In the genomic region with DNA sequence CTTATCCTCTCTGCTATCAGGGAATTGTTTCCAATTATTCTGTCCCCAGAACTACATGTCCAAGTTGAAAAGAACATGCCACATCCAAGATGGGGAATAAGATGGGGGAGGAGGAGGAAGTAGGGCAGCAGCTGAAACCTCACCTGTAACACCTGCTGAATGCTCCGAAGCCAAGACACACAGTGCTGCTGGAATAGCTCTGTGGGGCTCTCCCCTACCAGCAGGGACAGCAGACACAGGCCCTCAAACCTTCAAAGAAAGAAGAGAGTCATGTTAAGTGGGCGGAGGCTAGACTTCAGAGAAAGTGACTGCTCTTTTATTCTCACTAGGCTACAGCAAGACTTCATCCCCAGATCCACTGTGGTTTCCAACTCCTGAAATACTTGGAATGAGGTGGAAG, we compare ENCODE assay signal across 25 cellular contexts. TPM values are rescaled to one million over a fixed set of nuclear protein-coding genes. Genes with fewer than 3 reads are reported as not detected.
A peak's percentile ranks its signal among the peaks of the same experiment; 100 is the strongest.
DNase-seq lines count a peak whose midpoint lies in the region; ATAC-seq lines count a peak whose summit lies in the region.
"Had no signal": no experiment of that assay in that cellular context is flagged by ENCODE, and none has a peak within 500 bp of the region (broad histone marks: within the 10 kb centered on the region; RNA-seq: fewer than 3 reads in every experiment).

No MANE protein-coding gene starts in this region.

- no peaks in the 10 kb centered on the region for H3K27me3 Mint-ChIP-seq in activated CD4-positive, alpha-beta T cell treated with anti-CD3 and anti-CD28 coated beads for 36 hours
- no peaks in the 10 kb centered on the region for H3K27me3 Mint-ChIP-seq in T-helper 17 cell
- H3K27me3 Mint-ChIP-seq: CD8-positive, alpha-beta memory T cell had no signal

- peaks cover 33% of the 10 kb centered on the region for H3K4me1 Mint-ChIP-seq in activated CD4-positive, alpha-beta T cell treated with anti-CD3 and anti-CD28 coated beads for 36 hours
- peaks cover 42% of the 10 kb centered on the region for H3K4me1 Mint-ChIP-seq in T-helper 17 cell
- peaks cover 55% of the 10 kb centered on the region for H3K4me1 Mint-ChIP-seq in stimulated activated effector memory CD8-positive, alpha-beta T cell treated with anti-CD3 and anti-CD28 coated beads, Interleukin-12 subunit alpha, Interleukin-12 subunit beta, amount 100 ng/mL, for 72 hours

- peak; percentile 47 for ATAC-seq in activated CD4-positive, alpha-beta T cell treated with anti-CD3 and anti-CD28 coated beads for 36 hours
- ATAC-seq in T-helper 17 cell (no peak), left colon (peak; percentile 62), GM18861 (IDR thresholded peaks at IDR 0.05; ENCODE audit: unreplicated experiment) (no peak)
- ATAC-seq in stimulated activated effector memory CD8-positive, alpha-beta T cell treated with anti-CD3 and anti-CD28 coated beads, Interleukin-12 subunit alpha, Interleukin-12 subunit beta, amount 100 ng/mL, for 72 hours = no peak
- ATAC-seq: HCT116 had no signal

- no peak for DNase-seq in activated CD4-positive, alpha-beta T cell treated with anti-CD3 and anti-CD28 coated beads for 36 hours
- DNase-seq in activated CD4-positive, alpha-beta T cell treated with anti-CD3 and anti-CD28 coated beads, Interleukin-2, amount 50 U/mL, for 4 hours = no peak
- no peak for DNase-seq in T-helper 17 cell
- DNase-seq in left colon = no peak
- no peak for DNase-seq in stimulated activated effector memory CD8-positive, alpha-beta T cell treated with anti-CD3 and anti-CD28 coated beads, Interleukin-12 subunit alpha, Interleukin-12 subunit beta, amount 100 ng/mL, for 72 hours (ENCODE audit: low spot score in 2 of 2)
- no peak for DNase-seq in stimulated activated CD4-positive, alpha-beta T cell treated with anti-CD3 and anti-CD28 coated beads, Interleukin-4, amount 100 ng/mL, for 24 hours
- DNase-seq in MG63 = no peak
- DNase-seq: 8988T; AML-193; C1 segment of cervical spinal cord; Calu3; CD8-positive, alpha-beta memory T cell; DMS53; GDM1; KG1; NCI-H1105 treated with DMSO at 0.1 percent for 48 hours; NCI-H1694; NCI-H2081; NCI-H2171; NCI-H446; NCI-H526; OCI-M1; SJCRH30 had no signal

- peaks cover 19% of the 10 kb centered on the region for H3K36me3 ChIP-seq in MG63

- intact Hi-C loops in activated CD4-positive, alpha-beta T cell treated with anti-CD3 and anti-CD28 coated beads for 36 hours (cut with DNase I, micrococcal nuclease) = no loop called here
- intact Hi-C loops in left colon (cut with DNase I, micrococcal nuclease) = no loop called here

- no peaks in the 10 kb centered on the region for H3K9me3 Mint-ChIP-seq in activated CD4-positive, alpha-beta T cell treated with anti-CD3 and anti-CD28 coated beads for 36 hours (ENCODE audit: low read depth)
- no peaks in the 10 kb centered on the region for H3K9me3 Mint-ChIP-seq in stimulated activated effector memory CD8-positive, alpha-beta T cell treated with anti-CD3 and anti-CD28 coated beads, Interleukin-12 subunit alpha, Interleukin-12 subunit beta, amount 100 ng/mL, for 72 hours
- H3K9me3 Mint-ChIP-seq: CD8-positive, alpha-beta memory T cell had no signal

- H3K4me3 ChIP-seq in MG63 = no peak overlapping the region
- H3K4me3 ChIP-seq: SJCRH30 had no signal

- H3K36me3 Mint-ChIP-seq in activated CD4-positive, alpha-beta T cell treated with anti-CD3 and anti-CD28 coated beads for 36 hours (ENCODE audit: low read depth) = peaks cover 60% of the 10 kb centered on the region
- peaks cover 10% of the 10 kb centered on the region for H3K36me3 Mint-ChIP-seq in T-helper 17 cell (ENCODE audit: low read depth)
- peaks cover 94% of the 10 kb centered on the region for H3K36me3 Mint-ChIP-seq in stimulated activated effector memory CD8-positive, alpha-beta T cell treated with anti-CD3 and anti-CD28 coated beads, Interleukin-12 subunit alpha, Interleukin-12 subunit beta, amount 100 ng/mL, for 72 hours

- peak overlapping the region; percentile 20 for H3K27ac Mint-ChIP-seq in activated CD4-positive, alpha-beta T cell treated with anti-CD3 and anti-CD28 coated beads for 36 hours
- peak overlapping the region; percentile 6 for H3K27ac Mint-ChIP-seq in T-helper 17 cell
- peak overlapping the region; percentile 7 for H3K27ac Mint-ChIP-seq in stimulated activated effector memory CD8-positive, alpha-beta T cell treated with anti-CD3 and anti-CD28 coated beads, Interleukin-12 subunit alpha, Interleukin-12 subunit beta, amount 100 ng/mL, for 72 hours

- POLR2A ChIA-PET in activated CD4-positive, alpha-beta T cell treated with anti-CD3 and anti-CD28 coated beads for 36 hours (lab: Charles Lee) = no interaction called here

- no peaks in the 10 kb centered on the region for H3K27me3 ChIP-seq in MG63
- H3K27me3 ChIP-seq: SJCRH30 had no signal

- CTCF ChIA-PET in activated CD4-positive, alpha-beta T cell treated with anti-CD3 and anti-CD28 coated beads for 36 hours (lab: Charles Lee) = interaction anchor here (1.6 kb wide), 1 partner anchor 11 kb away, joined by 10 read pairs; no protein-coding TSS in a partner anchor

- H3K4me3 Mint-ChIP-seq in activated CD4-positive, alpha-beta T cell treated with anti-CD3 and anti-CD28 coated beads for 36 hours = no peak overlapping the region
- H3K4me3 Mint-ChIP-seq in T-helper 17 cell = no peak overlapping the region
- H3K4me3 Mint-ChIP-seq in stimulated activated effector memory CD8-positive, alpha-beta T cell treated with anti-CD3 and anti-CD28 coated beads, Interleukin-12 subunit alpha, Interleukin-12 subunit beta, amount 100 ng/mL, for 72 hours = no peak overlapping the region
- H3K4me3 Mint-ChIP-seq: CD8-positive, alpha-beta memory T cell had no signal

- H3K9me3 ChIP-seq in T-helper 17 cell (ENCODE audit: control insufficient read depth, low read length, poor library complexity, severe bottlenecking) = no peaks in the 10 kb centered on the region
- H3K9me3 ChIP-seq in MG63 = no peaks in the 10 kb centered on the region
- H3K9me3 ChIP-seq: SJCRH30 had no signal

RNA-seq across cellular contexts. Expression of a gene that starts 13.2 kb away (rescaled TPM):
- total RNA-seq in activated CD4-positive, alpha-beta T cell treated with anti-CD3 and anti-CD28 coated beads for 36 hours = 100 to 1,000 TPM in 1 of 2 experiments, 10 to 100 TPM in 1; 94.1 to 102 TPM
- total RNA-seq in T-helper 17 cell (10 to 100 TPM; 38.0 to 44.9 TPM), left colon (10 to 100 TPM; 25.8 to 35.5 TPM)
- total RNA-seq in MG63 (2014; rRNA removed; shearing (Covaris generic); ENCODE audit: low replicate concordance) = 13.6 and 15.7 TPM in 2 replicates

RNA-seq across cellular contexts. Expression of a gene that starts 19.7 kb away (rescaled TPM):
- total RNA-seq in activated CD4-positive, alpha-beta T cell treated with anti-CD3 and anti-CD28 coated beads for 36 hours = 100 to 1,000 TPM; 168 to 175 TPM
- total RNA-seq in T-helper 17 cell (100 to 1,000 TPM; 220 to 255 TPM), left colon (10 to 100 TPM; 27.2 to 45.1 TPM)
- 5.7 and 10.5 TPM in 2 replicates for total RNA-seq in MG63 (2014; rRNA removed; shearing (Covaris generic); ENCODE audit: low replicate concordance)

RNA-seq across cellular contexts. Expression of a gene that starts 40.5 kb away (rescaled TPM):
- 10 to 100 TPM; 16.7 to 22.9 TPM for total RNA-seq in activated CD4-positive, alpha-beta T cell treated with anti-CD3 and anti-CD28 coated beads for 36 hours
- total RNA-seq in T-helper 17 cell = 1 to 10 TPM; 5.9 to 9.3 TPM
- 10 to 100 TPM; 21.8 to 26.7 TPM for total RNA-seq in left colon
- total RNA-seq in MG63 (2014; rRNA removed; shearing (Covaris generic); ENCODE audit: low replicate concordance) = 13.2 and 19.4 TPM in 2 replicates

RNA-seq across cellular contexts. Expression of a gene that starts 48.9 kb away (rescaled TPM):
- total RNA-seq in activated CD4-positive, alpha-beta T cell treated with anti-CD3 and anti-CD28 coated beads for 36 hours = under 1 TPM; 0.09 to 0.11 TPM
- total RNA-seq in T-helper 17 cell (1 to 10 TPM; 1.0 to 1.6 TPM), left colon (1 to 10 TPM; 1.1 to 1.9 TPM)
- total RNA-seq in MG63 (2014; rRNA removed; shearing (Covaris generic); ENCODE audit: low replicate concordance) = 0.30 and 0.33 TPM in 2 replicates
- total RNA-seq: SJCRH30 had no signal

RNA-seq across cellular contexts. Expression of a gene that starts 49.0 kb away (rescaled TPM):
- 1 to 10 TPM; 1.7 to 2.5 TPM for total RNA-seq in activated CD4-positive, alpha-beta T cell treated with anti-CD3 and anti-CD28 coated beads for 36 hours
- 10 to 100 TPM; 10.3 to 15.3 TPM for total RNA-seq in T-helper 17 cell
- 10 to 100 TPM; 36.2 to 52.3 TPM for total RNA-seq in left colon
- 1.8 and 3.7 TPM in 2 replicates for total RNA-seq in MG63 (2014; rRNA removed; shearing (Covaris generic); ENCODE audit: low replicate concordance)
- total RNA-seq: SJCRH30 had no signal

Comparison
In these comparisons a context has a peak if more than half of its experiments do, and no peak if none do; other contexts are left out.
1. ATAC-seq: peak in activated CD4-positive, alpha-beta T cell treated with anti-CD3 and anti-CD28 coated beads for 36 hours (single experiment) and left colon (single experiment); none in T-helper 17 cell (single experiment), stimulated activated effector memory CD8-positive, alpha-beta T cell treated with anti-CD3 and anti-CD28 coated beads, Interleukin-12 subunit alpha, Interleukin-12 subunit beta, amount 100 ng/mL, for 72 hours (single experiment) and GM18861 (single experiment).
2. Peak in every context shown above with its lines, with median percentiles within 50 percentile points of each other: H3K27ac Mint-ChIP-seq.